In genomic region chr13:85521586-85521985, GRCh38 we compare ENCODE assay signal across 25 cellular contexts.
A peak's percentile ranks its signal among the peaks of the same experiment; 100 is the strongest.
DNase-seq lines count a peak whose midpoint lies in the region; ATAC-seq and TF ChIP-seq lines count a peak whose summit lies in the region.
"Had no signal": no experiment of that assay in that cellular context is flagged by ENCODE, and none has a peak within 500 bp of the region (broad histone marks: within the 10 kb centered on the region; RNA-seq: fewer than 3 reads in every experiment).

No MANE protein-coding gene starts in this region.

- H2AFZ ChIP-seq in Karpas-422 (ENCODE audit: low read length) (peak overlapping the region; percentile 41), neural cell (ENCODE audit: low read depth, low read length) (no peak overlapping the region)
- H2AFZ ChIP-seq: PC-9 had no signal

- no peak overlapping the region for H3K4me3 ChIP-seq in Karpas-422 (ENCODE audit: low read length)
- no peak overlapping the region for H3K4me3 ChIP-seq in neural cell (ENCODE audit: low read length)
- H3K4me3 ChIP-seq in esophagus squamous epithelium, result no peak overlapping the region
- H3K4me3 ChIP-seq: esophagus muscularis mucosa, PC-9, prostate gland, SJCRH30, stomach, upper lobe of left lung had no signal

- ATAC-seq in activated CD4-positive, alpha-beta T cell treated with anti-CD3 and anti-CD28 coated beads for 36 hours, result no peak
- ATAC-seq: HepG2, T-helper 17 cell had no signal

- H3K27ac ChIP-seq in Karpas-422 (ENCODE audit: low read length) (no peak overlapping the region), neural cell (ENCODE audit: low read length) (no peak overlapping the region), esophagus squamous epithelium (peak overlapping the region in 1 of 4 donors; percentile 11)
- H3K27ac ChIP-seq: PC-9, prostate gland, SJCRH30, upper lobe of left lung had no signal

- no peaks in the 10 kb centered on the region for H3K27me3 Mint-ChIP-seq in activated CD4-positive, alpha-beta T cell treated with anti-CD3 and anti-CD28 coated beads for 36 hours
- H3K27me3 Mint-ChIP-seq: activated CD4-positive, alpha-beta memory T cell treated with anti-CD3 and anti-CD28 coated beads, Interleukin-2, amount 10 ng/mL, durations not matched to agents 7 days and 5 days; activated naive CD4-positive, alpha-beta T cell treated with anti-CD3 and anti-CD28 coated beads, Interleukin-2, amount 10 ng/mL, durations not matched to agents 7 days and 5 days; B cell; T-helper 17 cell had no signal

- H3K79me2 ChIP-seq in Karpas-422 (ENCODE audit: low read length) (no peaks in the 10 kb centered on the region), neural cell (replicated peaks; ENCODE audit: insufficient read depth, low read length) (no peaks in the 10 kb centered on the region)

- no peaks in the 10 kb centered on the region for H4K20me1 ChIP-seq in Karpas-422 (ENCODE audit: insufficient read depth, low read depth, low read length)
- no peaks in the 10 kb centered on the region for H4K20me1 ChIP-seq in neural cell (ENCODE audit: insufficient read depth)

- no peak for DNase-seq in Karpas-422
- DNase-seq in NCI-H1930 (lab: John Stamatoyannopoulos, UW), result peak; percentile 59 to 64
- peak; percentile 91 for DNase-seq in NCI-H69 (lab: John Stamatoyannopoulos, UW)
- no peak for DNase-seq in LoVo (ENCODE audit: low spot score)
- DNase-seq in esophagus squamous epithelium (lab: John Stamatoyannopoulos, UW), result no peak
- DNase-seq in activated CD4-positive, alpha-beta T cell treated with anti-CD3 and anti-CD28 coated beads for 36 hours, result no peak
- DNase-seq: activated CD4-positive, alpha-beta memory T cell treated with anti-CD3 and anti-CD28 coated beads, Interleukin-2, amount 10 ng/mL, durations not matched to agents 7 days and 5 days; activated naive CD4-positive, alpha-beta T cell treated with anti-CD3 and anti-CD28 coated beads, Interleukin-2, amount 10 ng/mL, durations not matched to agents 7 days and 5 days; activated T-cell treated with anti-CD3 and anti-CD28 coated beads, Interleukin-2, amount 50 U/mL, for 1 hour; cerebellar nuclear complex; effector CD4-positive, alpha-beta T cell; midbrain; NCI-H524 treated with DMSO at 0.1 percent for 48 hours; PC-9; SJCRH30; stimulated activated CD4-positive, alpha-beta T cell treated with anti-CD3 and anti-CD28 coated beads, Interleukin-2, amount 100 ng/mL, for 24 hours; stomach; T-helper 17 cell; upper lobe of left lung had no signal

- TF ChIP-seq CTCF in neural cell (IDR thresholded peaks at IDR 0.05; ENCODE audit: poor library complexity, severe bottlenecking) (no peak), esophagus squamous epithelium (IDR thresholded peaks at IDR 0.05) (no peak)

- POLR2A ChIA-PET in activated CD4-positive, alpha-beta T cell treated with anti-CD3 and anti-CD28 coated beads for 36 hours (lab: Charles Lee), result no interaction called here

- WGBS in esophagus squamous epithelium, 2 donors, result 19 to 38% methylated on average over 3 of the region's 3 CpGs

- H3K4me1 ChIP-seq in Karpas-422 (ENCODE audit: low read length) (no peaks in the 10 kb centered on the region; the same call in 1 of the 2 replicates), esophagus squamous epithelium (peaks cover 0 to 43% (median 19%) of the 10 kb centered on the region in 3 donors)
- H3K4me1 ChIP-seq: prostate gland had no signal

- H3K4me3 Mint-ChIP-seq in activated CD4-positive, alpha-beta T cell treated with anti-CD3 and anti-CD28 coated beads for 36 hours, result no peak overlapping the region
- H3K4me3 Mint-ChIP-seq: activated CD4-positive, alpha-beta memory T cell treated with anti-CD3 and anti-CD28 coated beads, Interleukin-2, amount 10 ng/mL, durations not matched to agents 7 days and 5 days; activated naive CD4-positive, alpha-beta T cell treated with anti-CD3 and anti-CD28 coated beads, Interleukin-2, amount 10 ng/mL, durations not matched to agents 7 days and 5 days; B cell; neural crest cell; T-helper 17 cell had no signal

- no peaks in the 10 kb centered on the region for H3F3A ChIP-seq in neural cell (ENCODE audit: insufficient read depth, low read length, poor library complexity, severe bottlenecking)

- H3K4me1 Mint-ChIP-seq in activated CD4-positive, alpha-beta T cell treated with anti-CD3 and anti-CD28 coated beads for 36 hours, result no peaks in the 10 kb centered on the region
- H3K4me1 Mint-ChIP-seq: activated CD4-positive, alpha-beta memory T cell treated with anti-CD3 and anti-CD28 coated beads, Interleukin-2, amount 10 ng/mL, durations not matched to agents 7 days and 5 days; activated naive CD4-positive, alpha-beta T cell treated with anti-CD3 and anti-CD28 coated beads, Interleukin-2, amount 10 ng/mL, durations not matched to agents 7 days and 5 days; B cell; neural crest cell; T-helper 17 cell had no signal

- H3K36me3 ChIP-seq in Karpas-422 (ENCODE audit: insufficient read depth, low read length) (no peaks in the 10 kb centered on the region), neural cell (ENCODE audit: insufficient read depth, low read length) (no peaks in the 10 kb centered on the region), esophagus squamous epithelium (no peaks in the 10 kb centered on the region)
- H3K36me3 ChIP-seq: esophagus muscularis mucosa, prostate gland, SJCRH30, stomach, upper lobe of left lung had no signal

- TF ChIP-seq EP300 in neural cell (conservative IDR thresholded peaks at IDR 0.05; ENCODE audit: poor library complexity, severe bottlenecking), result peak; percentile 82

- no peaks in the 10 kb centered on the region for H3K36me3 Mint-ChIP-seq in activated CD4-positive, alpha-beta T cell treated with anti-CD3 and anti-CD28 coated beads for 36 hours (ENCODE audit: low read depth)
- H3K36me3 Mint-ChIP-seq: activated naive CD4-positive, alpha-beta T cell treated with anti-CD3 and anti-CD28 coated beads, Interleukin-2, amount 10 ng/mL, durations not matched to agents 7 days and 5 days had no signal

- no peaks in the 10 kb centered on the region for H3K9me3 Mint-ChIP-seq in activated CD4-positive, alpha-beta T cell treated with anti-CD3 and anti-CD28 coated beads for 36 hours (ENCODE audit: low read depth)
- H3K9me3 Mint-ChIP-seq: activated CD4-positive, alpha-beta memory T cell treated with anti-CD3 and anti-CD28 coated beads, Interleukin-2, amount 10 ng/mL, durations not matched to agents 7 days and 5 days; activated naive CD4-positive, alpha-beta T cell treated with anti-CD3 and anti-CD28 coated beads, Interleukin-2, amount 10 ng/mL, durations not matched to agents 7 days and 5 days had no signal

- intact Hi-C loops in esophagus squamous epithelium (cut with DNase I), result no loop called here
- intact Hi-C loops in activated CD4-positive, alpha-beta T cell treated with anti-CD3 and anti-CD28 coated beads for 36 hours (cut with DNase I, micrococcal nuclease), result no loop called here

- H3K9ac ChIP-seq in Karpas-422 (ENCODE audit: low read length) (no peak overlapping the region), neural cell (ENCODE audit: low read length) (no peak overlapping the region)

- H3K9me2 ChIP-seq in Karpas-422 (replicated peaks; ENCODE audit: insufficient read depth, low read length) (no peaks in the 10 kb centered on the region), neural cell (ENCODE audit: insufficient read depth, low read length) (no peaks in the 10 kb centered on the region)

- no peaks in the 10 kb centered on the region for H3K9me3 ChIP-seq in Karpas-422 (ENCODE audit: low read length)
- H3K9me3 ChIP-seq in neural cell (ENCODE audit: low read length), result no peaks in the 10 kb centered on the region
- no peaks in the 10 kb centered on the region for H3K9me3 ChIP-seq in esophagus squamous epithelium
- H3K9me3 ChIP-seq: esophagus muscularis mucosa, prostate gland, SJCRH30, stomach, upper lobe of left lung had no signal

- H3K27ac Mint-ChIP-seq in activated CD4-positive, alpha-beta T cell treated with anti-CD3 and anti-CD28 coated beads for 36 hours, result no peak overlapping the region
- H3K27ac Mint-ChIP-seq: activated CD4-positive, alpha-beta memory T cell treated with anti-CD3 and anti-CD28 coated beads, Interleukin-2, amount 10 ng/mL, durations not matched to agents 7 days and 5 days; activated naive CD4-positive, alpha-beta T cell treated with anti-CD3 and anti-CD28 coated beads, Interleukin-2, amount 10 ng/mL, durations not matched to agents 7 days and 5 days; B cell; T-helper 17 cell had no signal

- TF ChIP-seq POLR2A in esophagus squamous epithelium (IDR thresholded peaks at IDR 0.05), result no peak

- CTCF ChIA-PET in activated CD4-positive, alpha-beta T cell treated with anti-CD3 and anti-CD28 coated beads for 36 hours (lab: Charles Lee), result no interaction called here

- no peak for TF ChIP-seq RAD21 in neural cell (conservative IDR thresholded peaks at IDR 0.05)

- no peak overlapping the region for H3K4me2 ChIP-seq in Karpas-422 (ENCODE audit: low read depth, low read length, poor library complexity, severe bottlenecking)
- H3K4me2 ChIP-seq in neural cell (ENCODE audit: low read length), result no peak overlapping the region
- H3K4me2 ChIP-seq: PC-9 had no signal

- H3K27me3 ChIP-seq in Karpas-422 (ENCODE audit: low read length), result no peaks in the 10 kb centered on the region
- H3K27me3 ChIP-seq in neural cell (ENCODE audit: insufficient read depth, low read depth, low read length), result no peaks in the 10 kb centered on the region
- H3K27me3 ChIP-seq in esophagus squamous epithelium, result no peaks in the 10 kb centered on the region
- H3K27me3 ChIP-seq: esophagus muscularis mucosa, SJCRH30, stomach, upper lobe of left lung had no signal

Comparison
In these comparisons a context has a peak if more than half of its experiments do, and no peak if none do; other contexts are left out.
1. DNase-seq: peak in NCI-H1930 (2 of 2) and NCI-H69 (single experiment); none in Karpas-422 (single experiment), LoVo (single experiment), esophagus squamous epithelium (single experiment) and activated CD4-positive, alpha-beta T cell treated with anti-CD3 and anti-CD28 coated beads for 36 hours (single experiment).